Comparison of ENCODE assay signal across 14 cellular contexts in the genomic region with DNA sequence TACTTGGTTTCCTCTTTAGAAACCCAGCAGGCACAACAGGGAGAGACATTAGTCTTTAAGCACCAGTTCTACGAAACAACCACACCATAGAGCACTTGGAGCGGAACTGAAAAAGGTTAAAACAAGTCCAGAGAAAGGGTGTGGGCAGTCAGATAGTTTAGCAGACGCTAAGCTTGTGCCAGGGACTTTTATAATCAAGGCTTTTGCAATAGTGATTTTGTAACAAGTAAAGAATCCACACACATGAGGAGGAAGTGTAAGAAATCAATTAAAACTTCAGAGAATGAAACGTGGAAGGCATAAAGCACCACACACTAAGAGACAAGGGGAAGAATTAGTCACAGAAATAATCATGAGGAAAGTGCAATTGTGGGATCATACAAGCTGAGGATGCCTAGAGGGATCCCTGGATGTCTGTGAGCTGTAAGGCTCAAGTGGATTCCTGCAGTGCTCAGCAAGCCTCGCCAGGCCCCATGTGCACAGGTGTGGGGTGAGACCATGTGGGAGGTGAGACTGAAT. TPM values are rescaled to one million over a fixed set of nuclear protein-coding genes. Genes with fewer than 3 reads are reported as not detected.
DNase-seq lines count a peak whose midpoint lies in the region; ATAC-seq and TF ChIP-seq lines count a peak whose summit lies in the region.
"Had no signal": no experiment of that assay in that cellular context is flagged by ENCODE, and none has a peak within 500 bp of the region (broad histone marks: within the 10 kb centered on the region; RNA-seq: fewer than 3 reads in every experiment).

No MANE protein-coding gene starts in this region.

- H3K4me3 Mint-ChIP-seq in stimulated activated naive CD8-positive, alpha-beta T cell treated with anti-CD3 and anti-CD28 coated beads, Interleukin-15, Interleukin-2, amounts not matched to agents 100 ng/mL and 50 ng/mL, for 24 hours, result no peak overlapping the region
- H3K4me3 Mint-ChIP-seq in stimulated activated naive CD8-positive, alpha-beta T cell treated with anti-CD3 and anti-CD28 coated beads, Interleukin-15, amount 100 ng/mL, for 72 hours, result no peak overlapping the region
- no peak overlapping the region for H3K4me3 Mint-ChIP-seq in brain
- H3K4me3 Mint-ChIP-seq: activated T-helper 1 cell treated with anti-CD3 and anti-CD28 coated beads, Interleukin-12 subunit alpha, Interleukin-12 subunit beta, Interleukin-2, Interleukin-4 antibody, amounts not matched to agents 30 ng/mL and 10 ng/mL and 1 ng/mL, durations not matched to agents 14 hours and 24 hours and 36 hours had no signal

- H3K27ac ChIP-seq in right lobe of liver, result peak overlapping the region; percentile 48 to 86 (median 72)
- no peak overlapping the region for H3K27ac ChIP-seq in aorta (ENCODE audit: low read depth in 1 of 2, low read length in 2 of 2)

- no peak overlapping the region for H3K4me3 ChIP-seq in right lobe of liver
- no peak overlapping the region for H3K4me3 ChIP-seq in aorta (ENCODE audit: low read length in 2 of 2)

- peaks cover 35% of the 10 kb centered on the region for H3K4me1 Mint-ChIP-seq in stimulated activated naive CD8-positive, alpha-beta T cell treated with anti-CD3 and anti-CD28 coated beads, Interleukin-15, Interleukin-2, amounts not matched to agents 100 ng/mL and 50 ng/mL, for 24 hours (ENCODE audit: low read depth)
- H3K4me1 Mint-ChIP-seq in stimulated activated naive CD8-positive, alpha-beta T cell treated with anti-CD3 and anti-CD28 coated beads, Interleukin-15, amount 100 ng/mL, for 72 hours, result peaks cover 47% of the 10 kb centered on the region
- H3K4me1 Mint-ChIP-seq in brain, result peaks cover 21% of the 10 kb centered on the region

- H3K27me3 ChIP-seq in right lobe of liver (no peaks in the 10 kb centered on the region), aorta (ENCODE audit: control insufficient read depth in 1 of 2, insufficient read depth in 2 of 2, low read length in 1 of 2) (no peaks in the 10 kb centered on the region)

- peaks cover 11% of the 10 kb centered on the region for H3K27me3 Mint-ChIP-seq in stimulated activated naive CD8-positive, alpha-beta T cell treated with anti-CD3 and anti-CD28 coated beads, Interleukin-15, Interleukin-2, amounts not matched to agents 100 ng/mL and 50 ng/mL, for 24 hours
- no peaks in the 10 kb centered on the region for H3K27me3 Mint-ChIP-seq in stimulated activated naive CD8-positive, alpha-beta T cell treated with anti-CD3 and anti-CD28 coated beads, Interleukin-15, amount 100 ng/mL, for 72 hours
- H3K27me3 Mint-ChIP-seq in brain, result peaks cover 23% of the 10 kb centered on the region

- TF ChIP-seq POLR2A in right lobe of liver (IDR thresholded peaks at IDR 0.05), result peak; percentile 69

- intact Hi-C loops in right lobe of liver (cut with DNase I) (no loop called here), aorta (cut with DNase I) (no loop called here)

- ATAC-seq in stimulated activated naive CD8-positive, alpha-beta T cell treated with anti-CD3 and anti-CD28 coated beads, Interleukin-15, amount 100 ng/mL, for 72 hours, result no peak
- ATAC-seq in right lobe of liver, result peak; percentile 77 to 79 (median 78)
- peak; percentile 82 for ATAC-seq in aorta (ENCODE audit: low FRiP score)
- ATAC-seq in GM19351 (IDR thresholded peaks at IDR 0.05; ENCODE audit: unreplicated experiment), result no peak

- no peaks in the 10 kb centered on the region for H3K36me3 ChIP-seq in right lobe of liver
- H3K36me3 ChIP-seq in aorta (ENCODE audit: control insufficient read depth in 1 of 2, insufficient read depth in 2 of 2, low read length in 1 of 2), result no peaks in the 10 kb centered on the region

- DNase-seq in stimulated activated naive CD8-positive, alpha-beta T cell treated with anti-CD3 and anti-CD28 coated beads, Interleukin-15, amount 100 ng/mL, for 72 hours, result no peak
- DNase-seq in right lobe of liver (peak in 1 of 3 donors; percentile 54), aorta (no peak), iPS-NIHi7 (ENCODE audit: extremely low spot score) (no peak)
- no peak for DNase-seq in activated effector memory CD4-positive, alpha-beta T cell treated with Interleukin-2 at 50 U/mL for 16 hours
- DNase-seq: ACHN; effector memory CD4-positive, alpha-beta T cell; H9; NCI-H510A had no signal

- H3K9me3 Mint-ChIP-seq in stimulated activated naive CD8-positive, alpha-beta T cell treated with anti-CD3 and anti-CD28 coated beads, Interleukin-15, Interleukin-2, amounts not matched to agents 100 ng/mL and 50 ng/mL, for 24 hours, result no peaks in the 10 kb centered on the region
- no peaks in the 10 kb centered on the region for H3K9me3 Mint-ChIP-seq in stimulated activated naive CD8-positive, alpha-beta T cell treated with anti-CD3 and anti-CD28 coated beads, Interleukin-15, amount 100 ng/mL, for 72 hours
- H3K9me3 Mint-ChIP-seq in brain, result peaks cover 0 to 3% (median 0%) of the 10 kb centered on the region in 5 experiments
- H3K9me3 Mint-ChIP-seq: activated T-helper 1 cell treated with anti-CD3 and anti-CD28 coated beads, Interleukin-12 subunit alpha, Interleukin-12 subunit beta, Interleukin-2, Interleukin-4 antibody, amounts not matched to agents 30 ng/mL and 10 ng/mL and 1 ng/mL, durations not matched to agents 14 hours and 24 hours and 36 hours had no signal

- H3K36me3 Mint-ChIP-seq in stimulated activated naive CD8-positive, alpha-beta T cell treated with anti-CD3 and anti-CD28 coated beads, Interleukin-15, Interleukin-2, amounts not matched to agents 100 ng/mL and 50 ng/mL, for 24 hours (ENCODE audit: low read depth), result no peaks in the 10 kb centered on the region
- no peaks in the 10 kb centered on the region for H3K36me3 Mint-ChIP-seq in brain

- no peaks in the 10 kb centered on the region for H3K9me3 ChIP-seq in right lobe of liver
- no peaks in the 10 kb centered on the region for H3K9me3 ChIP-seq in aorta (ENCODE audit: control insufficient read depth, low read length)

- H3K27ac Mint-ChIP-seq in stimulated activated naive CD8-positive, alpha-beta T cell treated with anti-CD3 and anti-CD28 coated beads, Interleukin-15, Interleukin-2, amounts not matched to agents 100 ng/mL and 50 ng/mL, for 24 hours, result peak overlapping the region; percentile 32
- no peak overlapping the region for H3K27ac Mint-ChIP-seq in stimulated activated naive CD8-positive, alpha-beta T cell treated with anti-CD3 and anti-CD28 coated beads, Interleukin-15, amount 100 ng/mL, for 72 hours
- H3K27ac Mint-ChIP-seq in brain, result peak overlapping the region in 3 of 5 experiments; percentile 12 to 47 (median 40)
- H3K27ac Mint-ChIP-seq: activated T-helper 1 cell treated with anti-CD3 and anti-CD28 coated beads, Interleukin-12 subunit alpha, Interleukin-12 subunit beta, Interleukin-2, Interleukin-4 antibody, amounts not matched to agents 30 ng/mL and 10 ng/mL and 1 ng/mL, durations not matched to agents 14 hours and 24 hours and 36 hours; H9 had no signal

- peaks cover 0 to 49% (median 23%) of the 10 kb centered on the region in 4 donors for H3K4me1 ChIP-seq in right lobe of liver
- H3K4me1 ChIP-seq in aorta (ENCODE audit: control insufficient read depth in 1 of 2, insufficient read depth in 2 of 2, low read length in 2 of 2), result no peaks in the 10 kb centered on the region

- 28% methylated on average over 5 of the region's 5 CpGs for WGBS in right lobe of liver (ENCODE audit: insufficient coverage, low coverage, low lambda C conversion rate, missing lambda C conversion rate)
- WGBS in aorta, 2 donors, result 54 to 70% methylated on average over 5 of the region's 5 CpGs

- TF ChIP-seq CTCF in brain (conservative IDR thresholded peaks at IDR 0.05) (no peak), right lobe of liver (IDR thresholded peaks at IDR 0.05) (no peak)

RNA-seq across cellular contexts. Expression of gene TLR5, which starts 37.8 kb away (rescaled TPM):
- polyA plus RNA-seq in brain (ENCODE audit: insufficient read depth, low read depth, low replicate concordance), result 0.36 TPM
- total RNA-seq in right lobe of liver, result 1 to 10 TPM in 5 of 6 experiments, under 1 TPM in 1; 0.84 to 3.3 (median 2.5) TPM
- total RNA-seq in aorta, result 10 to 100 TPM in 1 of 2 donors, 1 to 10 TPM in 1; 4.9 to 20.9 TPM
- 1 to 10 TPM in 1 of 2 donors, under 1 TPM in 1; 0.20 to 2.0 TPM for polyA plus RNA-seq in aorta
- total RNA-seq: activated T-helper 1 cell treated with anti-CD3 and anti-CD28 coated beads, Interleukin-12 subunit alpha, Interleukin-12 subunit beta, Interleukin-2, Interleukin-4 antibody, amounts not matched to agents 30 ng/mL and 10 ng/mL and 1 ng/mL, durations not matched to agents 14 hours and 24 hours and 36 hours; H9; HT1080 had no signal

Comparison
In these comparisons a context has a peak if more than half of its experiments do, and no peak if none do; other contexts are left out.
1. H3K27ac Mint-ChIP-seq: peak in stimulated activated naive CD8-positive, alpha-beta T cell treated with anti-CD3 and anti-CD28 coated beads, Interleukin-15, Interleukin-2, amounts not matched to agents 100 ng/mL and 50 ng/mL, for 24 hours (single experiment) and brain (3 of 5); none in stimulated activated naive CD8-positive, alpha-beta T cell treated with anti-CD3 and anti-CD28 coated beads, Interleukin-15, amount 100 ng/mL, for 72 hours (0 of 2).
2. ATAC-seq: peak in right lobe of liver (4 of 4) and aorta (single experiment); none in stimulated activated naive CD8-positive, alpha-beta T cell treated with anti-CD3 and anti-CD28 coated beads, Interleukin-15, amount 100 ng/mL, for 72 hours (single experiment) and GM19351 (single experiment).
3. H3K27ac ChIP-seq: peak in right lobe of liver (3 of 3); none in aorta (0 of 2).